ENCODE assay signal across 14 cellular contexts in genomic region chr20:38172344-38172743, GRCh38. TPM values are rescaled to one million over a fixed set of nuclear protein-coding genes. Genes with fewer than 3 reads are reported as not detected.
DNase-seq lines count a peak whose midpoint lies in the region; ATAC-seq and TF ChIP-seq lines count a peak whose summit lies in the region.
"Had no signal": no experiment of that assay in that cellular context is flagged by ENCODE, and none has a peak within 500 bp of the region (broad histone marks: within the 10 kb centered on the region; RNA-seq: fewer than 3 reads in every experiment).

No MANE protein-coding gene starts in this region.

- no peak overlapping the region for H3K4me3 ChIP-seq in NB4 (ENCODE audit: low read depth, low read length)
- H3K4me3 ChIP-seq in astrocyte of the spinal cord (ENCODE audit: low read depth, low read length), result no peak overlapping the region

- CTCF ChIA-PET in Calu3 (lab: Charles Lee), result interaction anchor here (0.6 to 2.0 kb wide), 3 partner anchors 45 to 50 kb away, joined by 4 to 17 read pairs (median 5); no protein-coding TSS in a partner anchor

- no peaks in the 10 kb centered on the region for H3K27me3 Mint-ChIP-seq in Calu3 (ENCODE audit: unreplicated experiment)

- in situ Hi-C loops in astrocyte of the spinal cord (cut with HindIII; ENCODE audit: low sequenced_read_pairs), result no loop called here

- TF ChIP-seq POLR2A in NB4 (IDR thresholded peaks at IDR 0.05; ENCODE audit: extremely low read depth, insufficient read length), result no peak

- intact Hi-C loops in Calu3 (cut with micrococcal nuclease; ENCODE audit: unreplicated experiment), result no loop called here

- H3K4me1 Mint-ChIP-seq in Calu3 (ENCODE audit: low read depth, unreplicated experiment), result peaks cover 70% of the 10 kb centered on the region

- TF ChIP-seq CTCF in Calu3 (IDR thresholded peaks at IDR 0.05; ENCODE audit: unreplicated experiment) (peak; percentile 45), NB4 (IDR thresholded peaks at IDR 0.05; ENCODE audit: low read depth, low read length) (peak; percentile 25), astrocyte of the spinal cord (IDR thresholded peaks at IDR 0.05; ENCODE audit: low read depth, low read length) (peak; percentile 64)

- no peak for DNase-seq in Calu3
- peak; percentile 24 for DNase-seq in NB4 (ENCODE audit: low read depth)
- DNase-seq in astrocyte of the spinal cord (ENCODE audit: low read depth, low spot score), result peak; percentile 69
- peak; percentile 25 for DNase-seq in kidney glomerular epithelial cell (lab: John Stamatoyannopoulos, UW)
- DNase-seq in activated gamma-delta T cell (lab: John Stamatoyannopoulos, UW), result no peak
- no peak for DNase-seq in activated naive CD4-positive, alpha-beta T cell treated with anti-CD3 and anti-CD28 coated beads, Interleukin-2, amount 50 U/mL, for 72 hours (ENCODE audit: low spot score in 2 of 2)
- DNase-seq in left lobe of liver (ENCODE audit: low spot score), result no peak
- DNase-seq in activated CD4-positive, CD25-positive, alpha-beta regulatory T cell treated with anti-CD3 and anti-CD28 coated beads, Interleukin-2, amount 50 U/mL, for 72 hours, result no peak
- DNase-seq: activated CD4-positive, alpha-beta T cell treated with anti-CD3 and anti-CD28 coated beads, Interleukin-2, amount 50 U/mL, for 48 hours; hypothalamus; MV-4-11; nephron progenitor cell; T-helper 9 cell had no signal

- BruUV-seq in Calu3 (replicated peaks; lab: Mats Ljungman, UMichigan), result no TSS peak

- H3K36me3 Mint-ChIP-seq in Calu3 (ENCODE audit: insufficient read depth, unreplicated experiment), result peaks cover 15% of the 10 kb centered on the region
- H3K36me3 Mint-ChIP-seq in activated naive CD4-positive, alpha-beta T cell treated with anti-CD3 and anti-CD28 coated beads, Interleukin-2, amount 50 U/mL, for 72 hours, result no peaks in the 10 kb centered on the region
- H3K36me3 Mint-ChIP-seq: brain had no signal

- ATAC-seq in activated naive CD4-positive, alpha-beta T cell treated with anti-CD3 and anti-CD28 coated beads, Interleukin-2, amount 50 U/mL, for 72 hours, result no peak
- ATAC-seq in left lobe of liver, result no peak

- H3K9me3 Mint-ChIP-seq in Calu3 (ENCODE audit: low read depth, unreplicated experiment), result no peaks in the 10 kb centered on the region
- H3K9me3 Mint-ChIP-seq in activated naive CD4-positive, alpha-beta T cell treated with anti-CD3 and anti-CD28 coated beads, Interleukin-2, amount 50 U/mL, for 72 hours, result no peaks in the 10 kb centered on the region
- H3K9me3 Mint-ChIP-seq: brain, nephron progenitor cell had no signal

- H3K4me3 Mint-ChIP-seq in Calu3 (ENCODE audit: low read depth, unreplicated experiment), result no peak overlapping the region
- H3K4me3 Mint-ChIP-seq: brain, nephron progenitor cell had no signal

- peak overlapping the region; percentile 86 for H3K27ac Mint-ChIP-seq in Calu3 (ENCODE audit: unreplicated experiment)
- H3K27ac Mint-ChIP-seq in activated naive CD4-positive, alpha-beta T cell treated with anti-CD3 and anti-CD28 coated beads, Interleukin-2, amount 50 U/mL, for 72 hours, result no peak overlapping the region
- H3K27ac Mint-ChIP-seq: nephron progenitor cell had no signal

RNA-seq across cellular contexts. Expression of gene TGM2, which starts 7.3 kb away (rescaled TPM):
- total RNA-seq in Calu3 (2022) (261 and 311 TPM in 2 replicates), left lobe of liver (193 TPM)
- under 1 TPM in 1 of 2 donors, not detected in 1; 0.10 TPM for total RNA-seq in activated naive CD4-positive, alpha-beta T cell treated with anti-CD3 and anti-CD28 coated beads, Interleukin-2, amount 50 U/mL, for 72 hours

Comparison
In these comparisons a context has a peak if more than half of its experiments do, and no peak if none do; other contexts are left out.
1. DNase-seq: peak in NB4 (single experiment), astrocyte of the spinal cord (single experiment) and kidney glomerular epithelial cell (single experiment); none in Calu3 (single experiment), activated gamma-delta T cell (single experiment), activated naive CD4-positive, alpha-beta T cell treated with anti-CD3 and anti-CD28 coated beads, Interleukin-2, amount 50 U/mL, for 72 hours (0 of 2), left lobe of liver (single experiment) and activated CD4-positive, CD25-positive, alpha-beta regulatory T cell treated with anti-CD3 and anti-CD28 coated beads, Interleukin-2, amount 50 U/mL, for 72 hours (single experiment).
2. RNA of gene TGM2, which starts 7.3 kb away (total RNA-seq): 261 to 311 TPM in Calu3 and 193 TPM in left lobe of liver (single experiment); 0.10 TPM in activated naive CD4-positive, alpha-beta T cell treated with anti-CD3 and anti-CD28 coated beads, Interleukin-2, amount 50 U/mL, for 72 hours; every median in the first group is over 100 times any median in the second.
3. Peak in every context shown above with its lines, with median percentiles within 50 percentile points of each other: CTCF ChIP-seq.